1 cellular context compared by ENCODE assay signal in the genomic region with DNA sequence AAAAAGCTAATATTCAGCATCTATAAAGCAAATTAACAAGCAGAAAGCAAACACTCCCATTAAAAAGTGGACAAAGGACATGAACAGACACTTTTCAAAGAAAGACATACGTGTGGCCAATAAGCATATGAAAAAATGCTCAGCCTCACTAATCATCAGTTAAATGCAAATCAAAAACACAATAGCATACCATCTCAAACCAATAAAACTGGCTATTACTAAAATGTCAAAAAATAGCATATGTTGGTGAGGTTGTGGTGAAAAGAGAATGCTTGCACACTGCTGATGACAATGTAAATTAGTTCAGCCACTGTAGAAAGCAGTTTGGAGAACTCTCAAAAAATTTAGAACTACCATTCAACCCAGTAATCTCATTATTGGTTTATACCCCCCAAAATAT.
TF ChIP-seq lines count a peak whose summit lies in the region.

No MANE protein-coding gene starts in this region.

TF ChIP-seq in GM23338, 12 proteins besides CTCF, POLR2A, EP300 and RAD21 (continued from another document):
- TF ChIP-seq, protein P1, sequence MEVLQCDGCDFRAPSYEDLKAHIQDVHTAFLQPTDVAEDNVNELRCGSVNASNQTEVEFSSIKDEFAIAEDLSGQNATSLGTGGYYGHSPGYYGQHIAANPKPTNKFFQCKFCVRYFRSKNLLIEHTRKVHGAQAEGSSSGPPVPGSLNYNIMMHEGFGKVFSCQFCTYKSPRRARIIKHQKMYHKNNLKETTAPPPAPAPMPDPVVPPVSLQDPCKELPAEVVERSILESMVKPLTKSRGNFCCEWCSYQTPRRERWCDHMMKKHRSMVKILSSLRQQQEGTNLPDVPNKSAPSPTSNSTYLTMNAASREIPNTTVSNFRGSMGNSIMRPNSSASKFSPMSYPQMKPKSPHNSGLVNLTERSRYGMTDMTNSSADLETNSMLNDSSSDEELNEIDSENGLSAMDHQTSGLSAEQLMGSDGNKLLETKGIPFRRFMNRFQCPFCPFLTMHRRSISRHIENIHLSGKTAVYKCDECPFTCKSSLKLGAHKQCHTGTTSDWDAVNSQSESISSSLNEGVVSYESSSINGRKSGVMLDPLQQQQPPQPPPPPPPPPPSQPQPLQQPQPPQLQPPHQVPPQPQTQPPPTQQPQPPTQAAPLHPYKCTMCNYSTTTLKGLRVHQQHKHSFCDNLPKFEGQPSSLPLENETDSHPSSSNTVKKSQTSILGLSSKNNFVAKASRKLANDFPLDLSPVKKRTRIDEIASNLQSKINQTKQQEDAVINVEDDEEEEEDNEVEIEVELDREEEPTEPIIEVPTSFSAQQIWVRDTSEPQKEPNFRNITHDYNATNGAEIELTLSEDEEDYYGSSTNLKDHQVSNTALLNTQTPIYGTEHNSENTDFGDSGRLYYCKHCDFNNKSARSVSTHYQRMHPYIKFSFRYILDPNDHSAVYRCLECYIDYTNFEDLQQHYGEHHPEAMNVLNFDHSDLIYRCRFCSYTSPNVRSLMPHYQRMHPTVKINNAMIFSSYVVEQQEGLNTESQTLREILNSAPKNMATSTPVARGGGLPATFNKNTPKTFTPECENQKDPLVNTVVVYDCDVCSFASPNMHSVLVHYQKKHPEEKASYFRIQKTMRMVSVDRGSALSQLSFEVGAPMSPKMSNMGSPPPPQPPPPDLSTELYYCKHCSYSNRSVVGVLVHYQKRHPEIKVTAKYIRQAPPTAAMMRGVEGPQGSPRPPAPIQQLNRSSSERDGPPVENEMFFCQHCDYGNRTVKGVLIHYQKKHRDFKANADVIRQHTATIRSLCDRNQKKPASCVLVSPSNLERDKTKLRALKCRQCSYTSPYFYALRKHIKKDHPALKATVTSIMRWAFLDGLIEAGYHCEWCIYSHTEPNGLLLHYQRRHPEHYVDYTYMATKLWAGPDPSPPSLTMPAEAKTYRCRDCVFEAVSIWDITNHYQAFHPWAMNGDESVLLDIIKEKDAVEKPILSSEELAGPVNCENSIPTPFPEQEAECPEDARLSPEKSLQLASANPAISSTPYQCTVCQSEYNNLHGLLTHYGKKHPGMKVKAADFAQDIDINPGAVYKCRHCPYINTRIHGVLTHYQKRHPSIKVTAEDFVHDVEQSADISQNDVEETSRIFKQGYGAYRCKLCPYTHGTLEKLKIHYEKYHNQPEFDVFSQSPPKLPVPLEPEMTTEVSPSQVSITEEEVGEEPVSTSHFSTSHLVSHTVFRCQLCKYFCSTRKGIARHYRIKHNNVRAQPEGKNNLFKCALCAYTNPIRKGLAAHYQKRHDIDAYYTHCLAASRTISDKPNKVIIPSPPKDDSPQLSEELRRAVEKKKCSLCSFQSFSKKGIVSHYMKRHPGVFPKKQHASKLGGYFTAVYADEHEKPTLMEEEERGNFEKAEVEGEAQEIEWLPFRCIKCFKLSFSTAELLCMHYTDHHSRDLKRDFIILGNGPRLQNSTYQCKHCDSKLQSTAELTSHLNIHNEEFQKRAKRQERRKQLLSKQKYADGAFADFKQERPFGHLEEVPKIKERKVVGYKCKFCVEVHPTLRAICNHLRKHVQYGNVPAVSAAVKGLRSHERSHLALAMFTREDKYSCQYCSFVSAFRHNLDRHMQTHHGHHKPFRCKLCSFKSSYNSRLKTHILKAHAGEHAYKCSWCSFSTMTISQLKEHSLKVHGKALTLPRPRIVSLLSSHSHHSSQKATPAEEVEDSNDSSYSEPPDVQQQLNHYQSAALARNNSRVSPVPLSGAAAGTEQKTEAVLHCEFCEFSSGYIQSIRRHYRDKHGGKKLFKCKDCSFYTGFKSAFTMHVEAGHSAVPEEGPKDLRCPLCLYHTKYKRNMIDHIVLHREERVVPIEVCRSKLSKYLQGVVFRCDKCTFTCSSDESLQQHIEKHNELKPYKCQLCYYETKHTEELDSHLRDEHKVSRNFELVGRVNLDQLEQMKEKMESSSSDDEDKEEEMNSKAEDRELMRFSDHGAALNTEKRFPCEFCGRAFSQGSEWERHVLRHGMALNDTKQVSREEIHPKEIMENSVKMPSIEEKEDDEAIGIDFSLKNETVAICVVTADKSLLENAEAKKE (CRISPR knock-in tag; IDR thresholded peaks at IDR 0.05): no peak
- TF ChIP-seq POLR2AphosphoS5 (IDR thresholded peaks at IDR 0.05; ENCODE audit: low read depth): no peak
TF ChIP-seq in GM23338: peak in this region for 0.
